8 cellular contexts compared by ENCODE assay signal in genomic region chr4:74632634-74633033, GRCh38.
A peak's percentile ranks its signal among the peaks of the same experiment; 100 is the strongest.
DNase-seq lines count a peak whose midpoint lies in the region; ATAC-seq and TF ChIP-seq lines count a peak whose summit lies in the region.

No MANE protein-coding gene starts in this region.

- H3K9me3 ChIP-seq in stomach: no peaks in the 10 kb centered on the region

- intact Hi-C loops in stomach (cut with DNase I; ENCODE audit: low total_unique reads): no loop called here

- no peak for TF ChIP-seq POLR2A in stomach (IDR thresholded peaks at IDR 0.05)

- H3K4me1 ChIP-seq in stomach: peaks cover 0 to 13% (median 8%) of the 10 kb centered on the region in 4 donors

- ATAC-seq in HG02588 (IDR thresholded peaks at IDR 0.05; ENCODE audit: unreplicated experiment): no peak

- H3K27me3 ChIP-seq in stomach: no peaks in the 10 kb centered on the region

- no peaks in the 10 kb centered on the region for H3K36me3 ChIP-seq in stomach

- 2 to 29% (median 12%) methylated on average over 3 of the region's 3 CpGs for WGBS in stomach, 5 donors

- TF ChIP-seq EP300 in stomach (IDR thresholded peaks at IDR 0.05): no peak

- H3K27ac ChIP-seq in stomach: peak overlapping the region in 1 of 5 donors; percentile 35

- peak; percentile 46 for DNase-seq in DMS79 treated with DMSO at 0.1 percent for 48 hours (lab: John Stamatoyannopoulos, UW)
- no peak for DNase-seq in DMS79 (lab: John Stamatoyannopoulos, UW)
- peak; percentile 60 for DNase-seq in UCSD-AML1 (lab: John Stamatoyannopoulos, UW; ENCODE audit: unreplicated experiment)
- peak; percentile 87 for DNase-seq in fibroblast of the conjunctiva (ENCODE audit: low read depth)
- DNase-seq in stomach: peak; percentile 66
- no peak for DNase-seq in NCI-H187 treated with DMSO at 0.1 percent for 48 hours (lab: John Stamatoyannopoulos, UW)
- DNase-seq in NAMALWA (ENCODE audit: low spot score): no peak

- TF ChIP-seq CTCF in stomach (IDR thresholded peaks at IDR 0.05): no peak

- H3K4me3 ChIP-seq in stomach: no peak overlapping the region

Comparison
In these comparisons a context has a peak if more than half of its experiments do, and no peak if none do; other contexts are left out.
1. DNase-seq: peak in DMS79 treated with DMSO at 0.1 percent for 48 hours (single experiment), UCSD-AML1 (single experiment), fibroblast of the conjunctiva (single experiment) and stomach (single experiment); none in DMS79 (single experiment), NCI-H187 treated with DMSO at 0.1 percent for 48 hours (single experiment) and NAMALWA (single experiment).